Comparison of ENCODE assay signal across 8 cellular contexts in the genomic region with DNA sequence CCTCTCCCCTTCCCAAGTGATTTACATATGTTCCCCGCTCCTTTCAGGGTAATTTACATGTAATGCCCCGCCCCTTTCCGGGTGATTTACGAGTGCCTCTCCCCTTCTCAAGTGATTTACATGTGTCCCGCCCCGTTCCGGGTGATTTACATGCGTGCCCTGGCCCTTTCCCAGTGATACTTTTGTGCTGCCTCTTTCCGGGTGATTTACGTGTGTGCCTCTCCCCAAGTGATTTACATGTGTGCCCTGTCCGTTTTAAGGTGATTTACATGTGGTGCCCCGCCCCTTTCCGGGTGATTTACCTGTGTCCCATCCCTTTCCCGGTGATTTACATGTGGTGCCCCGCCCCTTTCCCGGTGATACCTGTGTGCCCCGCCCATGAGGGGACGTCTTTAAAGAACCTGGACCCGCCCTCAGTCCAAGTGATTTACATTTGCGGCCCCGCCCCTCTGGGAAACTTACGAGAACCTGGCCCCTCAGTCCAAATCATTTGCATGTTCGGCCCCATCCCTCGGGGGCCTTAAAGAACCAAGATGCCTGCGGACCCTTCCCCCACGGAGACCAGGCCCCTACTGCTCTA. TPM values are rescaled to one million over a fixed set of nuclear protein-coding genes. Genes with fewer than 3 reads are reported as not detected.
DNase-seq lines count a peak whose midpoint lies in the region; ATAC-seq and TF ChIP-seq lines count a peak whose summit lies in the region.

No MANE protein-coding gene starts in this region.

- peak overlapping the region; percentile 84 for H2AFZ ChIP-seq in OCI-LY7 (ENCODE audit: low read length)

- H3K4me3 ChIP-seq in OCI-LY7 (ENCODE audit: low read depth, low read length, poor library complexity, severe bottlenecking): peak overlapping the region; percentile 76
- H3K4me3 ChIP-seq in muscle layer of duodenum (ENCODE audit: low read depth in 1 of 2, low read length in 2 of 2): peak overlapping the region; percentile 60 to 69

- H3K4me1 ChIP-seq in OCI-LY7 (ENCODE audit: insufficient read depth, low read length, poor library complexity, severe bottlenecking) (peaks cover 20% of the 10 kb centered on the region), muscle layer of duodenum (ENCODE audit: control insufficient read depth in 1 of 2, insufficient read depth in 2 of 2, low read length in 2 of 2) (peaks cover 4 to 33% of the 10 kb centered on the region in 2 donors)

- no TSS peak for BruUV-seq in OCI-LY7 (replicated peaks; lab: Mats Ljungman, UMichigan)

- no peaks in the 10 kb centered on the region for H3K79me2 ChIP-seq in OCI-LY7 (ENCODE audit: insufficient read depth, low read depth, low read length)

- H3K9me2 ChIP-seq in OCI-LY7 (ENCODE audit: insufficient read depth, low read length): no peaks in the 10 kb centered on the region

- H3K36me3 ChIP-seq in OCI-LY7 (ENCODE audit: insufficient read depth, low read length) (peaks cover 34% of the 10 kb centered on the region), muscle layer of duodenum (ENCODE audit: control insufficient read depth in 1 of 2, insufficient read depth in 2 of 2, low read length in 2 of 2) (peaks cover 11 to 29% of the 10 kb centered on the region in 2 donors)

- peak; percentile 41 for ATAC-seq in GM21390 (IDR thresholded peaks at IDR 0.05; ENCODE audit: unreplicated experiment)
- peak; percentile 68 to 71 for ATAC-seq in stimulated activated naive B cell treated with anti-CD40 and anti-IgM and Interleukin-4, amounts not matched to agents 10 μg/mL and 1 μg/mL and 100 μg/mL, for 72 hours (replicated peaks)

- H3K36me3 Mint-ChIP-seq in stimulated activated naive B cell treated with anti-CD40 and anti-IgM and Interleukin-4, amounts not matched to agents 10 μg/mL and 1 μg/mL and 100 μg/mL, for 72 hours: peaks cover 13 to 24% of the 10 kb centered on the region in 2 donors

- intact Hi-C loops in OCI-LY7 (cut with micrococcal nuclease; ENCODE audit: unreplicated experiment): loop anchor here (1.0 kb wide), 1 partner anchor 15 kb away; the partner anchor contains the start of gene LENG8

- peak overlapping the region; percentile 92 for H3K27ac ChIP-seq in OCI-LY7 (ENCODE audit: low read depth, low read length, poor library complexity, severe bottlenecking)
- peak overlapping the region; percentile 77 for H3K27ac ChIP-seq in muscle layer of duodenum (ENCODE audit: low read length)

- H3K9me3 ChIP-seq in OCI-LY7 (ENCODE audit: low read length): no peaks in the 10 kb centered on the region
- no peaks in the 10 kb centered on the region for H3K9me3 ChIP-seq in muscle layer of duodenum (ENCODE audit: control insufficient read depth in 1 of 2, low read length in 2 of 2)

- peak overlapping the region; percentile 93 for H3K27ac Mint-ChIP-seq in stimulated activated naive B cell treated with anti-CD40 and anti-IgM and Interleukin-4, amounts not matched to agents 10 μg/mL and 1 μg/mL and 100 μg/mL, for 72 hours

- H3K4me1 Mint-ChIP-seq in stimulated activated naive B cell treated with anti-CD40 and anti-IgM and Interleukin-4, amounts not matched to agents 10 μg/mL and 1 μg/mL and 100 μg/mL, for 72 hours: peaks cover 27 to 56% of the 10 kb centered on the region in 2 donors

- peak overlapping the region; percentile 88 for H3K4me2 ChIP-seq in OCI-LY7 (ENCODE audit: low read length)

- POLR2A ChIA-PET in OCI-LY7 (lab: Charles Lee): no interaction called here

- DNase-seq in COR-L47 (lab: John Stamatoyannopoulos, UW) (peak; percentile 74), HT-29 (ENCODE audit: low spot score) (peak; percentile 100), OCI-LY7 (ENCODE audit: low spot score) (peak; percentile 99), activated T-cell treated with anti-CD3 and anti-CD28 coated beads for 48 hours (ENCODE audit: low read depth) (peak; percentile 85), erythroblast (lab: John Stamatoyannopoulos, UW) (peak; percentile 82 to 89)
- DNase-seq in stimulated activated naive B cell treated with anti-CD40 and anti-IgM and Interleukin-4, amounts not matched to agents 10 μg/mL and 1 μg/mL and 100 μg/mL, for 72 hours: peak; percentile 94

- no peak for TF ChIP-seq CTCF in OCI-LY7 (conservative IDR thresholded peaks at IDR 0.05; ENCODE audit: low read length)

- H3K27me3 ChIP-seq in muscle layer of duodenum (ENCODE audit: low read depth, low read length): no peaks in the 10 kb centered on the region

- CTCF ChIA-PET in OCI-LY7 (lab: Charles Lee; ENCODE audit: unreplicated experiment): no interaction called here

- no peak for TF ChIP-seq POLR2A in erythroblast (IDR thresholded peaks at IDR 0.05; ENCODE audit: low read length)

- H3K27me3 Mint-ChIP-seq in stimulated activated naive B cell treated with anti-CD40 and anti-IgM and Interleukin-4, amounts not matched to agents 10 μg/mL and 1 μg/mL and 100 μg/mL, for 72 hours: peaks cover 3 to 6% of the 10 kb centered on the region in 2 donors

- peak overlapping the region; percentile 78 to 81 for H3K4me3 Mint-ChIP-seq in stimulated activated naive B cell treated with anti-CD40 and anti-IgM and Interleukin-4, amounts not matched to agents 10 μg/mL and 1 μg/mL and 100 μg/mL, for 72 hours

- H4K20me1 ChIP-seq in OCI-LY7 (ENCODE audit: insufficient read depth, low read length): no peaks in the 10 kb centered on the region; the same call in 1 of the 2 replicates

- H3K9me3 Mint-ChIP-seq in stimulated activated naive B cell treated with anti-CD40 and anti-IgM and Interleukin-4, amounts not matched to agents 10 μg/mL and 1 μg/mL and 100 μg/mL, for 72 hours: no peaks in the 10 kb centered on the region

RNA-seq across cellular contexts. Expression of gene LENG9, which starts 0.6 kb away (rescaled TPM):
- total RNA-seq in HT-29 (2014; rRNA removed; shearing (Covaris generic)): 40.2 and 46.4 TPM in 2 replicates
- 4.1 and 6.0 TPM in 2 replicates for total RNA-seq in OCI-LY7 (2014; rRNA removed; shearing (Covaris generic))
- 1.8 and 3.6 TPM in 2 replicates for total RNA-seq in OCI-LY7 (2022)

RNA-seq across cellular contexts. Expression of gene CDC42EP5, which starts 9.0 kb away (rescaled TPM):
- 59.0 and 72.4 TPM in 2 replicates for total RNA-seq in HT-29 (2014; rRNA removed; shearing (Covaris generic))
- total RNA-seq in OCI-LY7 (2014; rRNA removed; shearing (Covaris generic)): not detected in 2 replicates
- total RNA-seq in OCI-LY7 (2022): not detected in 2 replicates

RNA-seq across cellular contexts. Expression of gene LENG8, which starts 15.1 kb away (rescaled TPM):
- 153 TPM in 2 replicates for total RNA-seq in HT-29 (2014; rRNA removed; shearing (Covaris generic))
- total RNA-seq in OCI-LY7 (2014; rRNA removed; shearing (Covaris generic)): 55.7 and 63.2 TPM in 2 replicates
- total RNA-seq in OCI-LY7 (2022): 137 and 170 TPM in 2 replicates

RNA-seq across cellular contexts. Expression of gene LAIR2, which starts 38.5 kb away (rescaled TPM):
- not detected in 2 replicates for total RNA-seq in HT-29 (2014; rRNA removed; shearing (Covaris generic))
- total RNA-seq in OCI-LY7 (2014; rRNA removed; shearing (Covaris generic)): not detected in 2 replicates
- total RNA-seq in OCI-LY7 (2022): not detected in 2 replicates

RNA-seq across cellular contexts. Expression of gene TTYH1, which starts 48.9 kb away (rescaled TPM):
- not detected in 2 replicates for total RNA-seq in HT-29 (2014; rRNA removed; shearing (Covaris generic))
- not detected in 2 replicates for total RNA-seq in OCI-LY7 (2014; rRNA removed; shearing (Covaris generic))
- total RNA-seq in OCI-LY7 (2022): 0.53 TPM in 1 of 2 replicates, not detected in the other

Comparison
In these comparisons a context has a peak if more than half of its experiments do, and no peak if none do; other contexts are left out.
1. Peak in every context shown above with its lines: DNase-seq, ATAC-seq, H3K4me3 ChIP-seq and H3K27ac ChIP-seq.
2. RNA of gene CDC42EP5, which starts 9.0 kb away (total RNA-seq): 59.0 to 72.4 TPM in HT-29; not detected in OCI-LY7; every median in the first group is over 10 times any median in the second.